ENCODE assay signal across 24 cellular contexts in genomic region chr2:190705280-190705679, GRCh38. TPM values are rescaled to one million over a fixed set of nuclear protein-coding genes. Genes with fewer than 3 reads are reported as not detected.
DNase-seq lines count a peak whose midpoint lies in the region; ATAC-seq, FAIRE-seq and TF ChIP-seq lines count a peak whose summit lies in the region.
"Had no signal": no experiment of that assay in that cellular context is flagged by ENCODE, and none has a peak within 500 bp of the region (broad histone marks: within the 10 kb centered on the region; RNA-seq: fewer than 3 reads in every experiment).

No MANE protein-coding gene starts in this region.

- TF ChIP-seq RAD21 in HepG2 (CRISPR knock-in tag; IDR thresholded peaks at IDR 0.05) (no peak), GM12878 (IDR thresholded peaks at IDR 0.05; ENCODE audit: insufficient read depth, low read depth, low read length) (no peak)

- no peaks in the 10 kb centered on the region for H3K27me3 Mint-ChIP-seq in endodermal cell (ENCODE audit: insufficient read depth)
- H3K27me3 Mint-ChIP-seq: CD4-positive, alpha-beta memory T cell had no signal

- H3K9ac ChIP-seq in HepG2 (ENCODE audit: insufficient read depth, low read depth, low read length) (no peak overlapping the region), GM12878 (ENCODE audit: control insufficient read depth, insufficient read depth, low read length) (no peak overlapping the region), endodermal cell (ENCODE audit: extremely low read depth, low read length, poor library complexity, severe bottlenecking) (no peak overlapping the region)
- H3K9ac ChIP-seq: BLaER1 treated with 17β-estradiol and CSF1 and Interleukin-3, amounts not matched to agents 10 nM and 100 nM had no signal

- H3K36me3 ChIP-seq in HepG2 (replicated peaks in 1 of 2; ENCODE audit: control insufficient read depth in 1 of 2, insufficient read depth in 2 of 2, low read length in 2 of 2), result no peaks in the 10 kb centered on the region
- H3K36me3 ChIP-seq in right lobe of liver, result no peaks in the 10 kb centered on the region
- no peaks in the 10 kb centered on the region for H3K36me3 ChIP-seq in GM12878 (ENCODE audit: control insufficient read depth in 2 of 2, insufficient read depth in 2 of 2, low read length in 1 of 2)
- no peaks in the 10 kb centered on the region for H3K36me3 ChIP-seq in endodermal cell (ENCODE audit: control insufficient read depth, insufficient read depth, low read length)
- H3K36me3 ChIP-seq in aorta (ENCODE audit: control insufficient read depth in 1 of 2, insufficient read depth in 2 of 2, low read length in 1 of 2), result no peaks in the 10 kb centered on the region
- H3K36me3 ChIP-seq: BE2C; BLaER1 treated with 17β-estradiol and CSF1 and Interleukin-3, amounts not matched to agents 10 nM and 100 nM had no signal

- TF ChIP-seq CTCF in HepG2 (CRISPR knock-in tag; IDR thresholded peaks at IDR 0.05), result no peak
- no peak for TF ChIP-seq CTCF in right lobe of liver (IDR thresholded peaks at IDR 0.05)
- TF ChIP-seq CTCF in GM12878 (IDR thresholded peaks at IDR 0.05 in 2 of 3, conservative IDR thresholded peaks at IDR 0.05 in 1 of 3; ENCODE audit: control insufficient read depth in 2 of 3, extremely low read depth in 1 of 3, insufficient read depth in 1 of 3, low read depth in 3 of 3, low read length in 3 of 3), result no peak
- TF ChIP-seq CTCF in endodermal cell (conservative IDR thresholded peaks at IDR 0.05), result peak; percentile 21

- FAIRE-seq in HepG2 (lab: Jason Lieb, UNC) (no peak), GM12878 (lab: Jason Lieb, UNC) (no peak)
- FAIRE-seq: A549, GM19239 had no signal

- TF ChIP-seq POLR2A in HepG2 (IDR thresholded peaks at IDR 0.05; ENCODE audit: insufficient read depth in 1 of 2, low read depth in 2 of 2, low read length in 2 of 2) (no peak), right lobe of liver (IDR thresholded peaks at IDR 0.05) (no peak), GM12878 (IDR thresholded peaks at IDR 0.05; ENCODE audit: low read depth, low read length) (no peak)

- CTCF ChIA-PET in HepG2 (lab: Yijun Ruan, JAX; ENCODE audit: low intra/inter-chr PET ratio, low total read pairs), result no interaction called here
- CTCF ChIA-PET in GM12878 (lab: Yijun Ruan, JAX), result interaction anchor here (0.9 to 19.0 kb wide), 8 partner anchors 9 to 323 kb away, joined by 3 to 283 read pairs (median 7); no protein-coding TSS in a partner anchor

- H3K27me3 ChIP-seq in HepG2 (ENCODE audit: control insufficient read depth in 1 of 2, insufficient read depth in 2 of 2, low read length in 2 of 2), result peaks cover 1 to 13% of the 10 kb centered on the region in 2 experiments; a peak in 3 of 5 replicates
- H3K27me3 ChIP-seq in right lobe of liver, result no peaks in the 10 kb centered on the region
- H3K27me3 ChIP-seq in GM12878 (replicated peaks in 1 of 2; ENCODE audit: control insufficient read depth in 2 of 2, insufficient read depth in 2 of 2, low read length in 1 of 2), result no peaks in the 10 kb centered on the region
- no peaks in the 10 kb centered on the region for H3K27me3 ChIP-seq in endodermal cell (ENCODE audit: control insufficient read depth, insufficient read depth, low read length, poor library complexity, severe bottlenecking)
- no peaks in the 10 kb centered on the region for H3K27me3 ChIP-seq in aorta (ENCODE audit: control insufficient read depth in 1 of 2, insufficient read depth in 2 of 2, low read length in 1 of 2)
- H3K27me3 ChIP-seq: BE2C; BLaER1 treated with 17β-estradiol and CSF1 and Interleukin-3, amounts not matched to agents 10 nM and 100 nM had no signal

- H2AFZ ChIP-seq in HepG2 (ENCODE audit: low read length), result no peak overlapping the region
- H2AFZ ChIP-seq in GM12878 (ENCODE audit: control insufficient read depth, low read depth, low read length), result no peak overlapping the region

- H3K4me3 Mint-ChIP-seq in endodermal cell, result no peak overlapping the region
- H3K4me3 Mint-ChIP-seq: CD4-positive, alpha-beta memory T cell had no signal

- intact Hi-C loops in HepG2 (cut with micrococcal nuclease; ENCODE audit: unreplicated experiment), result no loop called here
- intact Hi-C loops in right lobe of liver (cut with DNase I), result no loop called here
- intact Hi-C loops in GM12878 (cut with micrococcal nuclease; ENCODE audit: unreplicated experiment), result no loop called here
- intact Hi-C loops in aorta (cut with DNase I), result no loop called here

- RAD21 ChIA-PET in GM12878 (lab: Charles Lee; ENCODE audit: unreplicated experiment), result interaction anchor here (1.1 to 7.3 kb wide), 12 partner anchors 8 to 322 kb away, joined by 3 to 117 read pairs (median 8); partner anchors contain the start of gene GLS

- DNase-seq in HepG2 (ENCODE audit: low spot score) (no peak), right lobe of liver (no peak), GM12878 (ENCODE audit: low read depth, low spot score) (no peak), endodermal cell (no peak), aorta (no peak), C1 segment of cervical spinal cord (lab: John Stamatoyannopoulos, UW) (no peak), inferior parietal cortex (ENCODE audit: extremely low spot score) (no peak)
- no peak for DNase-seq in activated CD8-positive, alpha-beta memory T cell treated with anti-CD3 and anti-CD28 coated beads, Interleukin-2, amount 50 U/mL, for 4 hours
- DNase-seq: 8988T; ACHN; AML-193; BE2C; Calu3; CD4-positive, alpha-beta memory T cell; COR-L47; DMS53; DMS79 treated with DMSO at 0.1 percent for 48 hours; GF-D8; GOT3; H7; HCEC 1CT had no signal

- H3K4me1 ChIP-seq in HepG2 (ENCODE audit: insufficient read depth, low read length), result no peaks in the 10 kb centered on the region
- H3K4me1 ChIP-seq in right lobe of liver, result no peaks in the 10 kb centered on the region
- peaks cover 47% of the 10 kb centered on the region for H3K4me1 ChIP-seq in GM12878 (ENCODE audit: control insufficient read depth, insufficient read depth, low read length)
- peaks cover under 1% of the 10 kb centered on the region for H3K4me1 ChIP-seq in endodermal cell (ENCODE audit: control insufficient read depth, insufficient read depth, low read length)
- no peaks in the 10 kb centered on the region for H3K4me1 ChIP-seq in aorta (ENCODE audit: control insufficient read depth in 1 of 2, insufficient read depth in 2 of 2, low read length in 2 of 2)
- H3K4me1 ChIP-seq: A549; BLaER1 treated with 17β-estradiol and CSF1 and Interleukin-3, amounts not matched to agents 10 nM and 100 nM had no signal

- H3K4me3 ChIP-seq in HepG2 (replicated peaks in 1 of 3; ENCODE audit: insufficient read depth in 1 of 3, low read depth in 2 of 3, low read length in 3 of 3) (no peak overlapping the region), right lobe of liver (no peak overlapping the region), GM12878 (no peak overlapping the region), endodermal cell (ENCODE audit: low read length) (no peak overlapping the region), aorta (ENCODE audit: low read length in 2 of 2) (no peak overlapping the region)
- H3K4me3 ChIP-seq: A549; BLaER1 treated with 17β-estradiol and CSF1 and Interleukin-3, amounts not matched to agents 10 nM and 100 nM had no signal

- H3K36me3 Mint-ChIP-seq in endodermal cell (ENCODE audit: low read depth), result peaks cover 3% of the 10 kb centered on the region
- H3K36me3 Mint-ChIP-seq: CD4-positive, alpha-beta memory T cell had no signal

- H3K4me2 ChIP-seq in HepG2 (ENCODE audit: low read depth, low read length) (no peak overlapping the region), GM12878 (ENCODE audit: control insufficient read depth, insufficient read depth) (0 out of 2 replicates have a peak overlapping the region, but pooled peaks have one; percentile 23)
- H3K4me2 ChIP-seq: A549; BLaER1 treated with 17β-estradiol and CSF1 and Interleukin-3, amounts not matched to agents 10 nM and 100 nM had no signal

- H3K27ac ChIP-seq in HepG2 (ENCODE audit: extremely low read length, insufficient read depth, low read length) (no peak overlapping the region), right lobe of liver (no peak overlapping the region), GM12878 (ENCODE audit: control insufficient read depth, insufficient read depth) (peak overlapping the region; percentile 37), endodermal cell (ENCODE audit: low read depth, low read length) (no peak overlapping the region), aorta (ENCODE audit: low read depth in 1 of 2, low read length in 2 of 2) (no peak overlapping the region)
- H3K27ac ChIP-seq: A549; BLaER1 treated with 17β-estradiol and CSF1 and Interleukin-3, amounts not matched to agents 10 nM and 100 nM had no signal

- BruUV-seq in HepG2 (replicated peaks; lab: Mats Ljungman, UMichigan) (no TSS peak), GM12878 (replicated peaks; lab: Mats Ljungman, UMichigan) (no TSS peak)

- H3K79me2 ChIP-seq in HepG2 (ENCODE audit: insufficient read depth, low read length) (no peaks in the 10 kb centered on the region), GM12878 (ENCODE audit: control insufficient read depth, insufficient read depth, low read length) (no peaks in the 10 kb centered on the region)

- no peak overlapping the region for H3K27ac Mint-ChIP-seq in endodermal cell
- H3K27ac Mint-ChIP-seq: CD4-positive, alpha-beta memory T cell had no signal

- SMC1A ChIA-PET in GM12878 (lab: Charles Lee; ENCODE audit: uncharacterized antibody, unreplicated experiment), result interaction anchor here (1.2 to 19.8 kb wide), 8 partner anchors 11 to 616 kb away, joined by 3 to 385 read pairs (median 12); no protein-coding TSS in a partner anchor

- no peaks in the 10 kb centered on the region for H3K9me3 ChIP-seq in HepG2 (ENCODE audit: low read length)
- no peaks in the 10 kb centered on the region for H3K9me3 ChIP-seq in right lobe of liver
- no peaks in the 10 kb centered on the region; the same call in 2 of the 3 replicates for H3K9me3 ChIP-seq in GM12878 (replicated peaks; ENCODE audit: control insufficient read depth, insufficient read depth, low read length)
- peaks cover 14% of the 10 kb centered on the region for H3K9me3 ChIP-seq in endodermal cell (ENCODE audit: control insufficient read depth, low read length)
- H3K9me3 ChIP-seq in aorta (ENCODE audit: control insufficient read depth, low read length), result no peaks in the 10 kb centered on the region
- H3K9me3 ChIP-seq: BE2C had no signal

- peaks cover 10% of the 10 kb centered on the region for H3K4me1 Mint-ChIP-seq in endodermal cell

- ATAC-seq in HepG2, result peak; percentile 82
- no peak for ATAC-seq in right lobe of liver
- no peak for ATAC-seq in GM12878
- ATAC-seq in aorta (ENCODE audit: low FRiP score), result peak; percentile 7

- TF ChIP-seq EP300 in HepG2 (IDR thresholded peaks at IDR 0.05; ENCODE audit: low read depth in 2 of 2, low read length in 2 of 2), result no peak
- no peak for TF ChIP-seq EP300 in HepG2 (CRISPR knock-in tag; IDR thresholded peaks at IDR 0.05; ENCODE audit: borderline replicate concordance)
- TF ChIP-seq EP300 in GM12878 (IDR thresholded peaks at IDR 0.05; ENCODE audit: borderline replicate concordance in 1 of 2, control insufficient read depth in 1 of 2, low read depth in 2 of 2, low read length in 2 of 2), result no peak

- no peaks in the 10 kb centered on the region for H4K20me1 ChIP-seq in HepG2 (ENCODE audit: insufficient read depth, low read length)
- H4K20me1 ChIP-seq in GM12878 (ENCODE audit: control insufficient read depth, insufficient read depth), result no peaks in the 10 kb centered on the region
- H4K20me1 ChIP-seq: BLaER1 treated with 17β-estradiol and CSF1 and Interleukin-3, amounts not matched to agents 10 nM and 100 nM had no signal

- POLR2A ChIA-PET in HepG2 (lab: Yijun Ruan, JAX) (no interaction called here), GM12878 (lab: Charles Lee) (interaction anchor here (1.2 to 6.2 kb wide), 4 partner anchors 10 to 55 kb away, joined by 4 to 53 read pairs (median 12); no protein-coding TSS in a partner anchor)

- peaks cover 8% of the 10 kb centered on the region for H3K9me3 Mint-ChIP-seq in endodermal cell

- 26% methylated on average over 6 of the region's 6 CpGs for WGBS in HepG2 (ENCODE audit: low lambda C conversion rate)
- WGBS in right lobe of liver (ENCODE audit: insufficient coverage, low coverage, low lambda C conversion rate, missing lambda C conversion rate), result 100% methylated on average over 3 of the region's 6 CpGs
- 93% methylated on average over 6 of the region's 6 CpGs for WGBS in GM12878 (ENCODE audit: insufficient coverage, insufficient replicate concordance, low lambda C conversion rate, missing lambda C conversion rate)
- WGBS in endodermal cell (ENCODE audit: insufficient coverage in 1 of 2, insufficient read length in 1 of 2), 2 experiments, result 94 to 100% methylated on average over 3 to 6 of the region's 6 CpGs
- 98% methylated on average over 6 of the region's 6 CpGs for WGBS in aorta, 2 donors

- in situ Hi-C loops in HepG2 (cut with HindIII; ENCODE audit: extremely low pct_ligation_motif_present, low pct_unique_long_range_greater_than_20kb), result no loop called here
- in situ Hi-C loops in GM12878 (cut with MboI), result no loop called here

RNA-seq across cellular contexts. Expression of gene NAB1, which starts 56.4 kb away (rescaled TPM):
- total RNA-seq in HepG2 (2016; rRNA removed; fragmentation: Illumina TruSeq; extraction: Trizol), result 46.0 and 51.2 TPM in 2 replicates
- 139 and 176 TPM in 2 replicates for total RNA-seq in HepG2 (2016; cell fraction: cytosol; rRNA removed; fragmentation: Illumina TruSeq; extraction: Trizol; ENCODE audit: low read depth)
- 49.6 and 52.0 TPM in 2 replicates for total RNA-seq in HepG2 (2016; cell fraction: insoluble cytoplasmic fraction; rRNA removed; fragmentation: Illumina TruSeq; extraction: Trizol)
- total RNA-seq in HepG2 (2016; cell fraction: membrane; rRNA removed; fragmentation: Illumina TruSeq; extraction: Trizol), result 123 and 139 TPM in 2 replicates
- 44.1 and 50.2 TPM in 2 replicates for total RNA-seq in HepG2 (2016; cell fraction: nucleus; rRNA removed; fragmentation: Illumina TruSeq; extraction: Trizol)
- 19.6 and 24.5 TPM in 2 replicates for polyA plus RNA-seq in HepG2 (2011; rRNA removed)
- 9.0 and 11.6 TPM in 2 replicates for polyA plus RNA-seq in HepG2 (2011; cell fraction: cytosol; rRNA removed)
- 38.8 and 42.4 TPM in 2 replicates for polyA plus RNA-seq in HepG2 (2011; cell fraction: nucleus; rRNA removed)
- polyA plus RNA-seq in HepG2 (2012), result 23.4 and 23.6 TPM in 2 replicates
- 7.2 and 7.4 TPM in 2 replicates for polyA plus RNA-seq in HepG2 (2016; cell fraction: cytosol; fragmentation: Illumina TruSeq; extraction: Trizol; ENCODE audit: low read depth)
- polyA plus RNA-seq in HepG2 (2016; cell fraction: insoluble cytoplasmic fraction; fragmentation: Illumina TruSeq; extraction: Trizol; ENCODE audit: low read depth), result 43.9 and 45.3 TPM in 2 replicates
- 24.2 and 27.5 TPM in 2 replicates for polyA plus RNA-seq in HepG2 (2016; cell fraction: membrane; fragmentation: Illumina TruSeq; extraction: Trizol; ENCODE audit: low read depth)
- polyA plus RNA-seq in HepG2 (2016; cell fraction: nucleus; fragmentation: Illumina TruSeq; extraction: Trizol; ENCODE audit: insufficient read depth, low read depth), result 72.5 and 83.7 TPM in 2 replicates
- 18.6 and 50.1 TPM in 2 replicates for polyA minus RNA-seq in HepG2 (2011; rRNA and poly(A)+ RNA removed; ENCODE audit: low replicate concordance)
- 28.5 and 29.1 TPM in 2 replicates for polyA minus RNA-seq in HepG2 (2011; cell fraction: cytosol; rRNA and poly(A)+ RNA removed)
- polyA minus RNA-seq in HepG2 (2011; cell fraction: nucleus; rRNA and poly(A)+ RNA removed), result 33.7 and 45.5 TPM in 2 replicates
- total RNA-seq in right lobe of liver, result 10 to 100 TPM; 22.0 to 29.9 (median 23.8) TPM
- 61.0 and 61.9 TPM in 2 replicates for total RNA-seq in GM12878 (2013; cell fraction: nucleolus; rRNA removed)
- 24.5 and 28.9 TPM in 2 replicates for total RNA-seq in GM12878 (2014; rRNA removed)
- total RNA-seq in GM12878 (2014; rRNA removed; fragmentation: Illumina TruSeq; extraction: Trizol), result 32.6 and 34.7 TPM in 2 replicates
- total RNA-seq in GM12878 (2021), result 30.5 and 33.2 TPM in 2 replicates
- 14.6 TPM for polyA plus RNA-seq in GM12878 (2011; ENCODE audit: low read depth)
- 39.6 and 61.5 TPM in 2 replicates for polyA plus RNA-seq in GM12878 (2011; rRNA removed)
- 16.9 TPM in 2 replicates for polyA plus RNA-seq in GM12878 (2011; cell fraction: cytosol; rRNA removed)
- polyA plus RNA-seq in GM12878 (2011; cell fraction: nucleus; rRNA removed), result 67.0 and 70.5 TPM in 2 replicates
- polyA plus RNA-seq in GM12878 (2012), result 18.3 and 20.1 TPM in 2 replicates
- polyA plus RNA-seq in GM12878 (2014; fragmentation: Illumina TruSeq; extraction: Trizol), result 28.1 and 37.0 TPM in 2 replicates
- 1 to 10 TPM; 4.5 to 4.9 TPM for polyA plus RNA-seq in GM12878 (2014; fragmentation: Nextera tagmentation; extraction: Ambion mirVana)
- 18.5 and 21.5 TPM in 2 replicates for polyA plus RNA-seq in GM12878 (2014; rRNA removed)
- 10 to 100 TPM; 10.3 to 11.1 TPM for polyA plus RNA-seq in GM12878 (2016; fragmentation: Nextera tagmentation; extraction: Ambion mirVana)
- polyA minus RNA-seq in GM12878 (2011; rRNA and poly(A)+ RNA removed), result 41.6 and 46.1 TPM in 2 replicates
- polyA minus RNA-seq in GM12878 (2011; cell fraction: cytosol; rRNA and poly(A)+ RNA removed), result 20.8 and 27.7 TPM in 2 replicates
- 23.0 and 28.8 TPM in 2 replicates for polyA minus RNA-seq in GM12878 (2011; cell fraction: nucleus; rRNA and poly(A)+ RNA removed)
- total RNA-seq in endodermal cell, result 10 to 100 TPM; 21.7 to 36.1 TPM
- polyA plus RNA-seq in endodermal cell (2013, experiment 1 of 2), result 41.1 TPM
- 42.3 TPM for polyA plus RNA-seq in endodermal cell (2013, experiment 2 of 2)
- 10 to 100 TPM; 49.5 to 67.8 TPM for total RNA-seq in aorta
- polyA plus RNA-seq in aorta, result 10 to 100 TPM; 26.9 to 36.2 TPM

Comparison
In these comparisons a context has a peak if more than half of its experiments do, and no peak if none do; other contexts are left out.
1. ATAC-seq: peak in HepG2 (single experiment) and aorta (single experiment); none in right lobe of liver (0 of 4) and GM12878 (single experiment).